34 cellular contexts compared by ENCODE assay signal in genomic region chr13:92407858-92408257, GRCh38.
"Had no signal": no experiment of that assay in that cellular context is flagged by ENCODE, and none has a peak within 500 bp of the region (broad histone marks: within the 10 kb centered on the region; RNA-seq: fewer than 3 reads in every experiment).

No MANE protein-coding gene starts in this region.

- H3K4me1 Mint-ChIP-seq: activated CD4-positive, alpha-beta T cell treated with anti-CD3 and anti-CD28 coated beads, Interleukin-2, amount 10 ng/mL, durations not matched to agents 24 days and 14 days; activated naive CD8-positive, alpha-beta T cell treated with anti-CD3 and anti-CD28 coated beads for 36 hours; activated T-helper 17 cell treated with anti-CD3 and anti-CD28 coated beads, Interleukin-2, amount 50 U/mL, for 72 hours had no signal

- DNase-seq: activated CD4-positive, alpha-beta T cell treated with anti-CD3 and anti-CD28 coated beads, Interleukin-2, amount 10 ng/mL, durations not matched to agents 24 days and 14 days; activated CD4-positive, alpha-beta T cell treated with anti-CD3 and anti-CD28 coated beads, Interleukin-2, amount 50 U/mL, for 4 hours; activated CD8-positive, alpha-beta T cell treated with anti-CD3 and anti-CD28 coated beads for 36 hours; activated effector memory CD4-positive, alpha-beta T cell treated with anti-CD3 and anti-CD28 coated beads, Interleukin-2, amount 50 U/mL, for 16 hours; activated naive CD4-positive, alpha-beta T cell; activated naive CD4-positive, alpha-beta T cell treated with anti-CD3 and anti-CD28 coated beads, Interleukin-2, amount 50 U/mL, for 16 hours; activated naive CD8-positive, alpha-beta T cell treated with anti-CD3 and anti-CD28 coated beads for 36 hours; activated T-cell treated with anti-CD3 and anti-CD28 coated beads, Interleukin-2, amount 50 U/mL, for 1 hour; activated T-cell treated with anti-CD3 and anti-CD28 coated beads, Interleukin-2, amount 50 U/mL, for 72 hours; amniotic stem cell; aorta; brain microvascular endothelial cell; central memory CD4-positive, alpha-beta T cell; Karpas-422; KBM-7; MM.1S; MV-4-11; NCI-H1092; NCI-H1417; NCI-H187 treated with DMSO at 0.1 percent for 48 hours; NCI-H2081; NCI-H2171 treated with DMSO at 0.1 percent for 48 hours; NCI-H2227 treated with DMSO at 0.1 percent for 48 hours; NCI-H446; NCI-H510A treated with DMSO at 0.1 percent for 48 hours; NCI-H526 treated with DMSO at 0.1 percent for 48 hours; OCI-M1; Right ventricle myocardium superior; SW 1271; T-helper 1 cell; T-helper 2 cell; T-helper 9 cell; WERI-Rb-1 had no signal

- H3K27ac ChIP-seq: brain microvascular endothelial cell, WERI-Rb-1 had no signal

- H3K27ac Mint-ChIP-seq: activated CD4-positive, alpha-beta T cell treated with anti-CD3 and anti-CD28 coated beads, Interleukin-2, amount 10 ng/mL, durations not matched to agents 24 days and 14 days; activated CD8-positive, alpha-beta T cell treated with anti-CD3 and anti-CD28 coated beads for 36 hours; activated naive CD8-positive, alpha-beta T cell treated with anti-CD3 and anti-CD28 coated beads for 36 hours; activated T-cell treated with anti-CD3 and anti-CD28 coated beads, Interleukin-2, amount 50 U/mL, for 72 hours; activated T-helper 17 cell treated with anti-CD3 and anti-CD28 coated beads, Interleukin-2, amount 50 U/mL, for 72 hours had no signal

- H3K4me3 Mint-ChIP-seq: activated CD4-positive, alpha-beta T cell treated with anti-CD3 and anti-CD28 coated beads, Interleukin-2, amount 10 ng/mL, durations not matched to agents 24 days and 14 days; activated CD8-positive, alpha-beta T cell treated with anti-CD3 and anti-CD28 coated beads for 36 hours; activated naive CD8-positive, alpha-beta T cell treated with anti-CD3 and anti-CD28 coated beads for 36 hours; activated T-cell treated with anti-CD3 and anti-CD28 coated beads, Interleukin-2, amount 50 U/mL, for 72 hours; activated T-helper 17 cell treated with anti-CD3 and anti-CD28 coated beads, Interleukin-2, amount 50 U/mL, for 72 hours had no signal

- H3K36me3 Mint-ChIP-seq: activated naive CD8-positive, alpha-beta T cell treated with anti-CD3 and anti-CD28 coated beads for 36 hours had no signal

- H3K27me3 Mint-ChIP-seq: activated CD4-positive, alpha-beta T cell treated with anti-CD3 and anti-CD28 coated beads, Interleukin-2, amount 10 ng/mL, durations not matched to agents 24 days and 14 days; activated CD8-positive, alpha-beta T cell treated with anti-CD3 and anti-CD28 coated beads for 36 hours; activated naive CD8-positive, alpha-beta T cell treated with anti-CD3 and anti-CD28 coated beads for 36 hours; activated T-helper 17 cell treated with anti-CD3 and anti-CD28 coated beads, Interleukin-2, amount 50 U/mL, for 72 hours had no signal

- H3K27me3 ChIP-seq: brain microvascular endothelial cell had no signal

- H3K9me3 Mint-ChIP-seq: activated CD4-positive, alpha-beta T cell treated with anti-CD3 and anti-CD28 coated beads, Interleukin-2, amount 10 ng/mL, durations not matched to agents 24 days and 14 days; activated naive CD8-positive, alpha-beta T cell treated with anti-CD3 and anti-CD28 coated beads for 36 hours; activated T-cell treated with anti-CD3 and anti-CD28 coated beads, Interleukin-2, amount 50 U/mL, for 72 hours; activated T-helper 17 cell treated with anti-CD3 and anti-CD28 coated beads, Interleukin-2, amount 50 U/mL, for 72 hours had no signal

- H3K36me3 ChIP-seq: brain microvascular endothelial cell, WERI-Rb-1 had no signal
